8 cellular contexts compared by ENCODE assay signal in genomic region chr6:76876430-76876829, GRCh38.
DNase-seq lines count a peak whose midpoint lies in the region; ATAC-seq and TF ChIP-seq lines count a peak whose summit lies in the region.
"Not testable (repeated sequence)": the region's sequence is repeated elsewhere in the genome, so short reads cannot be mapped to it uniquely, and the experiment has no call there.

No MANE protein-coding gene starts in this region.

- H3K27me3 Mint-ChIP-seq in chondrocyte (ENCODE audit: low read depth) = peaks cover 11% of the 10 kb centered on the region
- not testable (repeated sequence) for H3K27me3 Mint-ChIP-seq in glutamatergic neuron (ENCODE audit: unreplicated experiment); neural crest cell (ENCODE audit: low read depth)

- not testable (repeated sequence) for H3K36me3 Mint-ChIP-seq in chondrocyte (ENCODE audit: low read depth)
- H3K36me3 Mint-ChIP-seq in glutamatergic neuron (ENCODE audit: unreplicated experiment) (peaks cover 25% of the 10 kb centered on the region), neural crest cell (ENCODE audit: low read depth) (peaks cover 21% of the 10 kb centered on the region)

- 9% methylated on average over 12 of the region's 18 CpGs for WGBS in HUES64
- WGBS in suprapubic skin = 63% methylated on average over 6 of the region's 18 CpGs

- H3K9me3 Mint-ChIP-seq in chondrocyte (ENCODE audit: low read depth) (peaks cover 28% of the 10 kb centered on the region), neural crest cell (peaks cover 27% of the 10 kb centered on the region)
- not testable (repeated sequence) for H3K9me3 Mint-ChIP-seq in glutamatergic neuron (ENCODE audit: unreplicated experiment)

- peaks cover 19% of the 10 kb centered on the region for H3K9me3 ChIP-seq in HUES64 (ENCODE audit: insufficient read depth, low read depth, low read length)
- not testable (repeated sequence) for H3K9me3 ChIP-seq in left lung, suprapubic skin

- H3K27me3 ChIP-seq in HUES64 (ENCODE audit: insufficient read depth, low read length); left lung; suprapubic skin: not testable (repeated sequence)

- H3K4me1 Mint-ChIP-seq in chondrocyte (ENCODE audit: low read depth); glutamatergic neuron (ENCODE audit: low read depth, unreplicated experiment); neural crest cell: not testable (repeated sequence)

- H3K9ac ChIP-seq in HUES64 (ENCODE audit: low read depth, low read length) = not testable (repeated sequence)

- H3K36me3 ChIP-seq in HUES64 (ENCODE audit: insufficient read depth, low read length); left lung; suprapubic skin: not testable (repeated sequence)

- H3K4me1 ChIP-seq in HUES64 (ENCODE audit: insufficient read depth, low read length); left lung; suprapubic skin: not testable (repeated sequence)

- DNase-seq in chondrocyte (ENCODE audit: low spot score); left lung; suprapubic skin (ENCODE audit: low spot score in 2 of 2): not testable (repeated sequence)
- DNase-seq in glutamatergic neuron (peak; percentile 45), neural crest cell (ENCODE audit: low read depth, low spot score) (peak; percentile 19)

- ATAC-seq in SK-N-SH treated with all-trans-retinoic acid at 6 μM for 48 hours = peak; percentile 56; the same call in 2 of the 3 replicates
- ATAC-seq in left lung = peak; percentile 41

- peak overlapping the region; percentile 70 for H3K27ac ChIP-seq in C4-2B
- H3K27ac ChIP-seq in HUES64 (ENCODE audit: low read depth, low read length); left lung; suprapubic skin: not testable (repeated sequence)

- not testable (repeated sequence) for TF ChIP-seq CTCF in C4-2B (conservative IDR thresholded peaks at IDR 0.05); chondrocyte (IDR thresholded peaks at IDR 0.05); glutamatergic neuron (IDR thresholded peaks at IDR 0.05; ENCODE audit: partially characterized antibody, unreplicated experiment); left lung (IDR thresholded peaks at IDR 0.05); neural crest cell (conservative IDR thresholded peaks at IDR 0.05); suprapubic skin (IDR thresholded peaks at IDR 0.05)

- H3K4me3 Mint-ChIP-seq in chondrocyte (ENCODE audit: unreplicated experiment) = peak overlapping the region; percentile 81
- H3K4me3 Mint-ChIP-seq in glutamatergic neuron (ENCODE audit: unreplicated experiment) = peak overlapping the region; percentile 93
- H3K4me3 Mint-ChIP-seq in neural crest cell = peak overlapping the region; percentile 97

- TF ChIP-seq EP300 in suprapubic skin (IDR thresholded peaks at IDR 0.05) = not testable (repeated sequence)

- intact Hi-C loops in left lung (cut with DNase I) = not testable (repeated sequence)

- H3K27ac Mint-ChIP-seq in chondrocyte (ENCODE audit: unreplicated experiment); neural crest cell (ENCODE audit: unreplicated experiment): not testable (repeated sequence)
- peak overlapping the region; percentile 96 for H3K27ac Mint-ChIP-seq in glutamatergic neuron (ENCODE audit: unreplicated experiment)

- not testable (repeated sequence) for TF ChIP-seq POLR2A in suprapubic skin (IDR thresholded peaks at IDR 0.05)

- H3K4me3 ChIP-seq in HUES64 (ENCODE audit: low read length) (peak overlapping the region; percentile 31; the same call in 1 of the 2 replicates), suprapubic skin (peak overlapping the region; percentile 14)
- H3K4me3 ChIP-seq in left lung = not testable (repeated sequence)
